In genomic region chr3:30626443-30627181, GRCh38 we compare ENCODE assay signal across 1 cellular context.
A peak's percentile ranks its signal among the peaks of the same experiment; 100 is the strongest.
TF ChIP-seq lines count a peak whose summit lies in the region.

No MANE protein-coding gene starts in this region.

TF ChIP-seq in HEK293, 187 proteins besides CTCF, POLR2A, EP300 and RAD21 (continued from another document):
- TF ChIP-seq PRDM4 (tag by site-specific recombination; IDR thresholded peaks at IDR 0.05) = no peak
- TF ChIP-seq ZBTB8A (tag by site-specific recombination; IDR thresholded peaks at IDR 0.05) = no peak
- TF ChIP-seq ZNF133 (tag by site-specific recombination; IDR thresholded peaks at IDR 0.05) = no peak
- TF ChIP-seq YY2 (tag by site-specific recombination; IDR thresholded peaks at IDR 0.05) = no peak
- peak; percentile 36; the same call in 1 of the 2 replicates for TF ChIP-seq INSM2 (tag by site-specific recombination; IDR thresholded peaks at IDR 0.05)
- TF ChIP-seq ZNF311 (tag by site-specific recombination; IDR thresholded peaks at IDR 0.05; ENCODE audit: borderline replicate concordance) = no peak
- no peak for TF ChIP-seq ZNF169 (tag by site-specific recombination; IDR thresholded peaks at IDR 0.05)
- peak; percentile 46; the same call in 1 of the 2 replicates for TF ChIP-seq ZNF366 (tag by site-specific recombination; conservative IDR thresholded peaks at IDR 0.05)
- TF ChIP-seq HIC1 (tag by site-specific recombination; IDR thresholded peaks at IDR 0.05) = 0 out of 2 replicates have a peak, but pooled peaks have one; percentile 32
- peak; percentile 51; the same call in 1 of the 2 replicates for TF ChIP-seq ZBTB21 (tag by site-specific recombination; IDR thresholded peaks at IDR 0.05)
- 0 out of 2 replicates have a peak, but pooled peaks have one; percentile 33 for TF ChIP-seq ZEB2 (tag by site-specific recombination; IDR thresholded peaks at IDR 0.05)
- TF ChIP-seq GFI1B (tag by site-specific recombination; IDR thresholded peaks at IDR 0.05) = 0 out of 2 replicates have a peak, but pooled peaks have one; percentile 48
- no peak for TF ChIP-seq SALL2 (tag by site-specific recombination; IDR thresholded peaks at IDR 0.05; ENCODE audit: borderline replicate concordance)
- no peak for TF ChIP-seq KLF9 (tag by site-specific recombination; IDR thresholded peaks at IDR 0.05; ENCODE audit: low read depth)
- TF ChIP-seq ZNF558 (tag by site-specific recombination; IDR thresholded peaks at IDR 0.05) = no peak
- TF ChIP-seq IKZF3 (tag by site-specific recombination; IDR thresholded peaks at IDR 0.05) = peak; percentile 24; the same call in 1 of the 2 replicates
- peak; percentile 51; the same call in 1 of the 2 replicates for TF ChIP-seq ZNF335 (tag by site-specific recombination; conservative IDR thresholded peaks at IDR 0.05)
- TF ChIP-seq KLF8 (tag by site-specific recombination; IDR thresholded peaks at IDR 0.05) = no peak
- no peak for TF ChIP-seq ZNF626 (tag by site-specific recombination; IDR thresholded peaks at IDR 0.05)
- TF ChIP-seq ZNF76 (tag by site-specific recombination; IDR thresholded peaks at IDR 0.05; ENCODE audit: borderline replicate concordance, low read depth) = no peak
- TF ChIP-seq ZNF202 (tag by site-specific recombination; IDR thresholded peaks at IDR 0.05; ENCODE audit: borderline replicate concordance) = no peak
- no peak for TF ChIP-seq ZFHX2 (tag by site-specific recombination; conservative IDR thresholded peaks at IDR 0.05)
- TF ChIP-seq ZNF433 (tag by site-specific recombination; IDR thresholded peaks at IDR 0.05; ENCODE audit: low read depth) = no peak
- TF ChIP-seq FEZF1 (tag by site-specific recombination; IDR thresholded peaks at IDR 0.05) = peak; percentile 17; the same call in 1 of the 2 replicates
- no peak for TF ChIP-seq AEBP2 (tag by site-specific recombination; IDR thresholded peaks at IDR 0.05; ENCODE audit: borderline replicate concordance)
- no peak for TF ChIP-seq ZNF266 (tag by site-specific recombination; IDR thresholded peaks at IDR 0.05; ENCODE audit: low read depth)
- TF ChIP-seq ATF2 (tag by site-specific recombination; IDR thresholded peaks at IDR 0.05; ENCODE audit: low read depth) = peak; percentile 89
- no peak for TF ChIP-seq HOXD13 (CRISPR knock-in tag; IDR thresholded peaks at IDR 0.05; ENCODE audit: borderline replicate concordance)
- peak; percentile 98 for TF ChIP-seq SP7 (tag by site-specific recombination; IDR thresholded peaks at IDR 0.05)
- no peak for TF ChIP-seq SCRT1 (tag by site-specific recombination; IDR thresholded peaks at IDR 0.05; ENCODE audit: borderline replicate concordance)
- TF ChIP-seq ZNF362 (tag by site-specific recombination; IDR thresholded peaks at IDR 0.05) = peak; percentile 52; the same call in 1 of the 2 replicates
- TF ChIP-seq OSR2 (tag by site-specific recombination; IDR thresholded peaks at IDR 0.05) = peak; percentile 64
- TF ChIP-seq ZSCAN23 (tag by site-specific recombination; IDR thresholded peaks at IDR 0.05) = no peak
- TF ChIP-seq ZNF48 (tag by site-specific recombination; IDR thresholded peaks at IDR 0.05) = no peak
- TF ChIP-seq ZNF404 (tag by site-specific recombination; IDR thresholded peaks at IDR 0.05) = no peak
- TF ChIP-seq TSHZ1 (tag by site-specific recombination; IDR thresholded peaks at IDR 0.05; ENCODE audit: borderline replicate concordance) = peak; percentile 58; the same call in 1 of the 2 replicates
- TF ChIP-seq ZNF596 (tag by site-specific recombination; IDR thresholded peaks at IDR 0.05) = no peak
- no peak for TF ChIP-seq ZNF26 (tag by site-specific recombination; IDR thresholded peaks at IDR 0.05)
- peak; percentile 47; the same call in 1 of the 2 replicates for TF ChIP-seq ZXDB (tag by site-specific recombination; IDR thresholded peaks at IDR 0.05)
